Comparison of ENCODE assay signal across 1 cellular context in genomic region chr3:127751163-127751621, GRCh38.
TF ChIP-seq lines count a peak whose summit lies in the region.

No MANE protein-coding gene starts in this region.

TF ChIP-seq in H1, 55 proteins besides CTCF, POLR2A, EP300 and RAD21 (continued from another document):
- TF ChIP-seq MAX (IDR thresholded peaks at IDR 0.05), result no peak
- no peak for TF ChIP-seq TBP (IDR thresholded peaks at IDR 0.05; ENCODE audit: low read depth, low read length)
- no peak for TF ChIP-seq JUN (IDR thresholded peaks at IDR 0.05; ENCODE audit: low read depth, low read length)
- no peak for TF ChIP-seq KDM4A (IDR thresholded peaks at IDR 0.05; ENCODE audit: low read depth, low read length, severe bottlenecking)
- no peak for TF ChIP-seq HDAC6 (IDR thresholded peaks at IDR 0.05; ENCODE audit: low read depth, low read length)
- TF ChIP-seq TCF12 (IDR thresholded peaks at IDR 0.05; ENCODE audit: low read depth, low read length), result no peak
- TF ChIP-seq EZH2 (IDR thresholded peaks at IDR 0.05; ENCODE audit: low read depth, low read length, severe bottlenecking), result no peak
- TF ChIP-seq, protein P1, sequence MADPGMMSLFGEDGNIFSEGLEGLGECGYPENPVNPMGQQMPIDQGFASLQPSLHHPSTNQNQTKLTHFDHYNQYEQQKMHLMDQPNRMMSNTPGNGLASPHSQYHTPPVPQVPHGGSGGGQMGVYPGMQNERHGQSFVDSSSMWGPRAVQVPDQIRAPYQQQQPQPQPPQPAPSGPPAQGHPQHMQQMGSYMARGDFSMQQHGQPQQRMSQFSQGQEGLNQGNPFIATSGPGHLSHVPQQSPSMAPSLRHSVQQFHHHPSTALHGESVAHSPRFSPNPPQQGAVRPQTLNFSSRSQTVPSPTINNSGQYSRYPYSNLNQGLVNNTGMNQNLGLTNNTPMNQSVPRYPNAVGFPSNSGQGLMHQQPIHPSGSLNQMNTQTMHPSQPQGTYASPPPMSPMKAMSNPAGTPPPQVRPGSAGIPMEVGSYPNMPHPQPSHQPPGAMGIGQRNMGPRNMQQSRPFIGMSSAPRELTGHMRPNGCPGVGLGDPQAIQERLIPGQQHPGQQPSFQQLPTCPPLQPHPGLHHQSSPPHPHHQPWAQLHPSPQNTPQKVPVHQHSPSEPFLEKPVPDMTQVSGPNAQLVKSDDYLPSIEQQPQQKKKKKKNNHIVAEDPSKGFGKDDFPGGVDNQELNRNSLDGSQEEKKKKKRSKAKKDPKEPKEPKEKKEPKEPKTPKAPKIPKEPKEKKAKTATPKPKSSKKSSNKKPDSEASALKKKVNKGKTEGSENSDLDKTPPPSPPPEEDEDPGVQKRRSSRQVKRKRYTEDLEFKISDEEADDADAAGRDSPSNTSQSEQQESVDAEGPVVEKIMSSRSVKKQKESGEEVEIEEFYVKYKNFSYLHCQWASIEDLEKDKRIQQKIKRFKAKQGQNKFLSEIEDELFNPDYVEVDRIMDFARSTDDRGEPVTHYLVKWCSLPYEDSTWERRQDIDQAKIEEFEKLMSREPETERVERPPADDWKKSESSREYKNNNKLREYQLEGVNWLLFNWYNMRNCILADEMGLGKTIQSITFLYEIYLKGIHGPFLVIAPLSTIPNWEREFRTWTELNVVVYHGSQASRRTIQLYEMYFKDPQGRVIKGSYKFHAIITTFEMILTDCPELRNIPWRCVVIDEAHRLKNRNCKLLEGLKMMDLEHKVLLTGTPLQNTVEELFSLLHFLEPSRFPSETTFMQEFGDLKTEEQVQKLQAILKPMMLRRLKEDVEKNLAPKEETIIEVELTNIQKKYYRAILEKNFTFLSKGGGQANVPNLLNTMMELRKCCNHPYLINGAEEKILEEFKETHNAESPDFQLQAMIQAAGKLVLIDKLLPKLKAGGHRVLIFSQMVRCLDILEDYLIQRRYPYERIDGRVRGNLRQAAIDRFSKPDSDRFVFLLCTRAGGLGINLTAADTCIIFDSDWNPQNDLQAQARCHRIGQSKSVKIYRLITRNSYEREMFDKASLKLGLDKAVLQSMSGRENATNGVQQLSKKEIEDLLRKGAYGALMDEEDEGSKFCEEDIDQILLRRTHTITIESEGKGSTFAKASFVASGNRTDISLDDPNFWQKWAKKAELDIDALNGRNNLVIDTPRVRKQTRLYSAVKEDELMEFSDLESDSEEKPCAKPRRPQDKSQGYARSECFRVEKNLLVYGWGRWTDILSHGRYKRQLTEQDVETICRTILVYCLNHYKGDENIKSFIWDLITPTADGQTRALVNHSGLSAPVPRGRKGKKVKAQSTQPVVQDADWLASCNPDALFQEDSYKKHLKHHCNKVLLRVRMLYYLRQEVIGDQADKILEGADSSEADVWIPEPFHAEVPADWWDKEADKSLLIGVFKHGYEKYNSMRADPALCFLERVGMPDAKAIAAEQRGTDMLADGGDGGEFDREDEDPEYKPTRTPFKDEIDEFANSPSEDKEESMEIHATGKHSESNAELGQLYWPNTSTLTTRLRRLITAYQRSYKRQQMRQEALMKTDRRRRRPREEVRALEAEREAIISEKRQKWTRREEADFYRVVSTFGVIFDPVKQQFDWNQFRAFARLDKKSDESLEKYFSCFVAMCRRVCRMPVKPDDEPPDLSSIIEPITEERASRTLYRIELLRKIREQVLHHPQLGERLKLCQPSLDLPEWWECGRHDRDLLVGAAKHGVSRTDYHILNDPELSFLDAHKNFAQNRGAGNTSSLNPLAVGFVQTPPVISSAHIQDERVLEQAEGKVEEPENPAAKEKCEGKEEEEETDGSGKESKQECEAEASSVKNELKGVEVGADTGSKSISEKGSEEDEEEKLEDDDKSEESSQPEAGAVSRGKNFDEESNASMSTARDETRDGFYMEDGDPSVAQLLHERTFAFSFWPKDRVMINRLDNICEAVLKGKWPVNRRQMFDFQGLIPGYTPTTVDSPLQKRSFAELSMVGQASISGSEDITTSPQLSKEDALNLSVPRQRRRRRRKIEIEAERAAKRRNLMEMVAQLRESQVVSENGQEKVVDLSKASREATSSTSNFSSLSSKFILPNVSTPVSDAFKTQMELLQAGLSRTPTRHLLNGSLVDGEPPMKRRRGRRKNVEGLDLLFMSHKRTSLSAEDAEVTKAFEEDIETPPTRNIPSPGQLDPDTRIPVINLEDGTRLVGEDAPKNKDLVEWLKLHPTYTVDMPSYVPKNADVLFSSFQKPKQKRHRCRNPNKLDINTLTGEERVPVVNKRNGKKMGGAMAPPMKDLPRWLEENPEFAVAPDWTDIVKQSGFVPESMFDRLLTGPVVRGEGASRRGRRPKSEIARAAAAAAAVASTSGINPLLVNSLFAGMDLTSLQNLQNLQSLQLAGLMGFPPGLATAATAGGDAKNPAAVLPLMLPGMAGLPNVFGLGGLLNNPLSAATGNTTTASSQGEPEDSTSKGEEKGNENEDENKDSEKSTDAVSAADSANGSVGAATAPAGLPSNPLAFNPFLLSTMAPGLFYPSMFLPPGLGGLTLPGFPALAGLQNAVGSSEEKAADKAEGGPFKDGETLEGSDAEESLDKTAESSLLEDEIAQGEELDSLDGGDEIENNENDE (IDR thresholded peaks at IDR 0.05; ENCODE audit: insufficient replicate concordance, low read length), result no peak
- TF ChIP-seq POU5F1 (IDR thresholded peaks at IDR 0.05; ENCODE audit: low read depth, low read length), result no peak
- TF ChIP-seq, protein P2, sequence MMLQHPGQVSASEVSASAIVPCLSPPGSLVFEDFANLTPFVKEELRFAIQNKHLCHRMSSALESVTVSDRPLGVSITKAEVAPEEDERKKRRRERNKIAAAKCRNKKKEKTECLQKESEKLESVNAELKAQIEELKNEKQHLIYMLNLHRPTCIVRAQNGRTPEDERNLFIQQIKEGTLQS (IDR thresholded peaks at IDR 0.05; ENCODE audit: insufficient read depth, low read depth, low read length), result no peak
- TF ChIP-seq SAP30 (IDR thresholded peaks at IDR 0.05; ENCODE audit: insufficient read depth, insufficient replicate concordance, low read length), result no peak
TF ChIP-seq in H1: peak in this region for 0.
